3 cellular contexts compared by ENCODE assay signal in the genomic region with DNA sequence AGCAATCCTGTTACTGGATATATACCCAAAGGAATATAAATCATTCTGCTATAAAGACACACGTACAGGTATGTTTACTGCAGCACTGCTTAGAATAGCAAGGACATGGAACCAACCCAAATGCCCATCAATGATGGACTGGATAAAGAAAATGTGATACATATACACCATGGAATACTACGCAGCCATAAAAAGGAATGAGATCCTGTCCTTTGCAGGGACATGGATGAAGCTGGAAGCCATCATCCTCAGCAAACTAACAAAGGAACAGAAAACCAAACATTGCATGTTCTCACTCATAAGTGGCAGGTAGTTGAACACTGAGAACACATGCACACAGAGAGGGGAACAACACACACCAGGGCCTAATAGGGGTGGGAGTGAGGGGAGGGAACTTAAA. TPM values are rescaled to one million over a fixed set of nuclear protein-coding genes. Genes with fewer than 3 reads are reported as not detected.
"Had no signal": no experiment of that assay in that cellular context is flagged by ENCODE, and none has a peak within 500 bp of the region (broad histone marks: within the 10 kb centered on the region; RNA-seq: fewer than 3 reads in every experiment).

No MANE protein-coding gene starts in this region.

RNA-seq across cellular contexts. Expression of gene NAT8L, which starts 55.8 kb away (rescaled TPM):
- total RNA-seq: OCI-LY7, RPMI7951, SJSA1 had no signal
